In genomic region chr17:36717088-36717487, GRCh38 we compare ENCODE assay signal across 23 cellular contexts.
"Had no signal": no experiment of that assay in that cellular context is flagged by ENCODE, and none has a peak within 500 bp of the region (broad histone marks: within the 10 kb centered on the region; RNA-seq: fewer than 3 reads in every experiment).

No MANE protein-coding gene starts in this region.

- ATAC-seq: natural killer cell; psoas muscle; sciatic nerve; stimulated activated effector memory CD8-positive, alpha-beta T cell treated with anti-CD3 and anti-CD28 coated beads, Interleukin-12 subunit alpha, Interleukin-12 subunit beta, amount 100 ng/mL, for 72 hours; stimulated activated naive CD8-positive, alpha-beta T cell treated with anti-CD3 and anti-CD28 coated beads, Interleukin-15, amount 100 ng/mL, for 72 hours had no signal

- DNase-seq: islet precursor cell; left ventricle myocardium inferior; mesendoderm; naive B cell; natural killer cell; nephron progenitor cell; occipital lobe; psoas muscle; stimulated activated CD4-positive, alpha-beta T cell treated with anti-CD3 and anti-CD28 coated beads, Interleukin-4, amount 100 ng/mL, for 24 hours; stimulated activated naive CD4-positive, alpha-beta T cell treated with Interleukin-2 at 50 U/mL for 16 hours; stimulated activated naive CD8-positive, alpha-beta T cell treated with anti-CD3 and anti-CD28 coated beads, Interleukin-15, amount 100 ng/mL, for 72 hours; substantia nigra had no signal

- H3K36me3 ChIP-seq: left ventricle myocardium inferior, neural progenitor cell, neutrophil, right atrium auricular region, tibial nerve, vagina had no signal

- H3K27ac ChIP-seq: hepatocyte, left ventricle myocardium inferior, neural progenitor cell, neutrophil, parathyroid adenoma, psoas muscle, right atrium auricular region, skin epidermis, tibial nerve, vagina had no signal

- H3K4me3 ChIP-seq: hepatocyte, left ventricle myocardium inferior, lung, neural progenitor cell, psoas muscle, right atrium auricular region, skin epidermis, tibial nerve, vagina had no signal

- H3K4me1 ChIP-seq: psoas muscle had no signal

- H3K9me3 ChIP-seq: left ventricle myocardium inferior, neutrophil, psoas muscle, right atrium auricular region, tibial nerve, vagina had no signal

- H3K27me3 ChIP-seq: neural progenitor cell, right atrium auricular region, vagina had no signal
